In genomic region chr3:38717603-38718240, GRCh38 we compare ENCODE assay signal across 20 cellular contexts.
A peak's percentile ranks its signal among the peaks of the same experiment; 100 is the strongest.
DNase-seq lines count a peak whose midpoint lies in the region; ATAC-seq, FAIRE-seq and TF ChIP-seq lines count a peak whose summit lies in the region.
"Had no signal": no experiment of that assay in that cellular context is flagged by ENCODE, and none has a peak within 500 bp of the region (broad histone marks: within the 10 kb centered on the region; RNA-seq: fewer than 3 reads in every experiment).

No MANE protein-coding gene starts in this region.

- intact Hi-C loops in upper lobe of right lung (cut with DNase I) = no loop called here

- no peak for FAIRE-seq in D721Med (lab: Jason Lieb, UNC)
- FAIRE-seq: H54 had no signal

- H3K9me3 Mint-ChIP-seq in activated T-cell treated with anti-CD3 and anti-CD28 coated beads, Interleukin-2, amount 50 U/mL, for 72 hours = no peaks in the 10 kb centered on the region

- ATAC-seq in activated T-cell treated with anti-CD3 and anti-CD28 coated beads, Interleukin-2, amount 50 U/mL, for 72 hours (replicated peaks in 1 of 2) = peak; percentile 22 to 41
- ATAC-seq in upper lobe of right lung = peak; percentile 33
- no peak for ATAC-seq in HG03039 (IDR thresholded peaks at IDR 0.05; ENCODE audit: unreplicated experiment)

- no peak for TF ChIP-seq POLR2A in erythroblast (IDR thresholded peaks at IDR 0.05; ENCODE audit: low read length)

- H3K27me3 ChIP-seq in upper lobe of right lung = no peaks in the 10 kb centered on the region
- H3K27me3 ChIP-seq: BLaER1, MG63 had no signal

- H3K27me3 Mint-ChIP-seq in activated T-cell treated with anti-CD3 and anti-CD28 coated beads, Interleukin-2, amount 50 U/mL, for 72 hours (ENCODE audit: low read depth) = peaks cover 7% of the 10 kb centered on the region

- no peaks in the 10 kb centered on the region for H3K36me3 ChIP-seq in upper lobe of right lung
- H3K36me3 ChIP-seq: BLaER1, MG63 had no signal

- H3K9me3 ChIP-seq in upper lobe of right lung = no peaks in the 10 kb centered on the region
- H3K9me3 ChIP-seq: BLaER1, MG63 had no signal

- H3K36me3 Mint-ChIP-seq in activated T-cell treated with anti-CD3 and anti-CD28 coated beads, Interleukin-2, amount 50 U/mL, for 72 hours (ENCODE audit: insufficient read depth in 2 of 2) = no peaks in the 10 kb centered on the region

- no peak overlapping the region for H3K27ac Mint-ChIP-seq in activated T-cell treated with anti-CD3 and anti-CD28 coated beads, Interleukin-2, amount 50 U/mL, for 72 hours

- no peaks in the 10 kb centered on the region for H3K4me1 Mint-ChIP-seq in activated T-cell treated with anti-CD3 and anti-CD28 coated beads, Interleukin-2, amount 50 U/mL, for 72 hours (ENCODE audit: low read depth)

- H3K4me3 ChIP-seq in upper lobe of right lung = no peak overlapping the region
- H3K4me3 ChIP-seq: BLaER1, MG63 had no signal

- H3K27ac ChIP-seq in upper lobe of right lung = no peak overlapping the region
- H3K27ac ChIP-seq in substantia nigra (ENCODE audit: low read depth, low read length, poor library complexity, severe bottlenecking) = no peak overlapping the region
- H3K27ac ChIP-seq: BLaER1, KMS-11 had no signal

- no peak overlapping the region for H3K4me3 Mint-ChIP-seq in activated T-cell treated with anti-CD3 and anti-CD28 coated beads, Interleukin-2, amount 50 U/mL, for 72 hours

- H3K4me1 ChIP-seq in upper lobe of right lung = no peaks in the 10 kb centered on the region

- TF ChIP-seq CTCF in upper lobe of right lung (IDR thresholded peaks at IDR 0.05) = no peak
- no peak for TF ChIP-seq CTCF in D721Med (IDR thresholded peaks at IDR 0.05; ENCODE audit: insufficient read depth, missing control alignments)

- DNase-seq in activated T-cell treated with anti-CD3 and anti-CD28 coated beads, Interleukin-2, amount 50 U/mL, for 72 hours = no peak
- DNase-seq in activated T-cell treated with anti-CD3 and anti-CD28 coated beads for 4 hours (no peak), erythroblast (lab: John Stamatoyannopoulos, UW) (peak; percentile 48 to 79), inferior parietal cortex (ENCODE audit: extremely low spot score) (peak; percentile 29), upper lobe of right lung (no peak), substantia nigra (lab: John Stamatoyannopoulos, UW) (no peak), D721Med (ENCODE audit: insufficient read length, low spot score) (no peak)
- DNase-seq: 8988T, DMS153, EL, MG63, NCI-H1092 treated with DMSO at 0.1 percent for 48 hours, NCI-H1694 treated with DMSO at 0.1 percent for 48 hours, NCI-H446, NCI-H748 treated with DMSO at 0.1 percent for 48 hours, RPMI8226 had no signal

Comparison
In these comparisons a context has a peak if more than half of its experiments do, and no peak if none do; other contexts are left out.
1. DNase-seq: peak in erythroblast (2 of 2) and inferior parietal cortex (single experiment); none in activated T-cell treated with anti-CD3 and anti-CD28 coated beads, Interleukin-2, amount 50 U/mL, for 72 hours (0 of 2), activated T-cell treated with anti-CD3 and anti-CD28 coated beads for 4 hours (single experiment), upper lobe of right lung (single experiment), substantia nigra (0 of 49) and D721Med (single experiment).